In genomic region chr17:47278561-47278960, GRCh38 we compare ENCODE assay signal across 11 cellular contexts. TPM values are rescaled to one million over a fixed set of nuclear protein-coding genes. Genes with fewer than 3 reads are reported as not detected.
A peak's percentile ranks its signal among the peaks of the same experiment; 100 is the strongest.
DNase-seq lines count a peak whose midpoint lies in the region; ATAC-seq and TF ChIP-seq lines count a peak whose summit lies in the region.
"Had no signal": no experiment of that assay in that cellular context is flagged by ENCODE, and none has a peak within 500 bp of the region (broad histone marks: within the 10 kb centered on the region; RNA-seq: fewer than 3 reads in every experiment).

No MANE protein-coding gene starts in this region.

- peaks cover 75% of the 10 kb centered on the region for H3K4me1 ChIP-seq in SJSA1 (replicated peaks)
- H3K4me1 ChIP-seq in hepatocyte (ENCODE audit: insufficient read depth), result peaks cover 32% of the 10 kb centered on the region

- H3K27ac ChIP-seq in SJSA1, result peak overlapping the region; percentile 87
- peak overlapping the region; percentile 60 for H3K27ac ChIP-seq in hepatocyte

- intact Hi-C loops in posterior vena cava (cut with DNase I), result no loop called here

- no peaks in the 10 kb centered on the region for H3K27me3 ChIP-seq in SJSA1 (replicated peaks)
- no peaks in the 10 kb centered on the region for H3K27me3 ChIP-seq in hepatocyte

- TF ChIP-seq CTCF in hepatocyte (IDR thresholded peaks at IDR 0.05; ENCODE audit: poor library complexity), result no peak

- H4K20me1 ChIP-seq in hepatocyte (ENCODE audit: insufficient read depth, poor library complexity, severe bottlenecking), result no peaks in the 10 kb centered on the region

- H3K4me2 ChIP-seq in hepatocyte, result no peak overlapping the region

- H2AFZ ChIP-seq in hepatocyte, result no peak overlapping the region

- no peaks in the 10 kb centered on the region for H3K27me3 Mint-ChIP-seq in stimulated activated memory B cell treated with anti-CD40 and anti-IgM and Interleukin-4, amounts not matched to agents 10 μg/mL and 1 μg/mL and 100 μg/mL, for 72 hours

- H3K9me3 ChIP-seq in SJSA1 (replicated peaks), result no peaks in the 10 kb centered on the region
- no peaks in the 10 kb centered on the region for H3K9me3 ChIP-seq in hepatocyte (ENCODE audit: low read depth)

- H3K9me3 Mint-ChIP-seq in stimulated activated memory B cell treated with anti-CD40 and anti-IgM and Interleukin-4, amounts not matched to agents 10 μg/mL and 1 μg/mL and 100 μg/mL, for 72 hours, result no peaks in the 10 kb centered on the region
- H3K9me3 Mint-ChIP-seq: CD8-positive, alpha-beta memory T cell; natural killer cell treated with Interleukin-12 subunit alpha and Interleukin-12 subunit beta and Interleukin-15 and Interleukin-18, amount 100 ng/mL, for 72 hours had no signal

- H3K4me3 ChIP-seq in SJSA1, result no peak overlapping the region
- H3K4me3 ChIP-seq in hepatocyte, result no peak overlapping the region

- peaks cover 14% of the 10 kb centered on the region for H3K36me3 Mint-ChIP-seq in stimulated activated memory B cell treated with anti-CD40 and anti-IgM and Interleukin-4, amounts not matched to agents 10 μg/mL and 1 μg/mL and 100 μg/mL, for 72 hours
- H3K36me3 Mint-ChIP-seq: CD8-positive, alpha-beta memory T cell; natural killer cell treated with Interleukin-12 subunit alpha and Interleukin-12 subunit beta and Interleukin-15 and Interleukin-18, amount 100 ng/mL, for 72 hours had no signal

- no peaks in the 10 kb centered on the region for H3K79me2 ChIP-seq in hepatocyte

- ATAC-seq in GM21390 (IDR thresholded peaks at IDR 0.05; ENCODE audit: unreplicated experiment) (peak; percentile 6), GM19324 (IDR thresholded peaks at IDR 0.05; ENCODE audit: low FRiP score, unreplicated experiment) (no peak), HG02870 (IDR thresholded peaks at IDR 0.05; ENCODE audit: unreplicated experiment) (no peak)
- ATAC-seq in stimulated activated memory B cell treated with anti-CD40 and anti-IgM and Interleukin-4, amounts not matched to agents 10 μg/mL and 1 μg/mL and 100 μg/mL, for 72 hours, result no peak
- ATAC-seq: natural killer cell treated with Interleukin-12 subunit alpha and Interleukin-12 subunit beta and Interleukin-15 and Interleukin-18, amount 100 ng/mL, for 72 hours had no signal

- no peaks in the 10 kb centered on the region for H3K9me2 ChIP-seq in hepatocyte (replicated peaks; ENCODE audit: insufficient read depth)

- DNase-seq in SJSA1 (ENCODE audit: low read depth in 1 of 2, low spot score in 2 of 2) (no peak), hepatocyte (ENCODE audit: low spot score) (no peak), posterior vena cava (ENCODE audit: low spot score) (no peak)
- no peak for DNase-seq in stimulated activated CD4-positive, alpha-beta T cell treated with anti-CD3 and anti-CD28 coated beads, Interleukin-2, amount 100 ng/mL, for 48 hours
- DNase-seq: CD8-positive, alpha-beta memory T cell; NCI-H2107 had no signal

- peak overlapping the region; percentile 55 for H3K4me3 Mint-ChIP-seq in stimulated activated memory B cell treated with anti-CD40 and anti-IgM and Interleukin-4, amounts not matched to agents 10 μg/mL and 1 μg/mL and 100 μg/mL, for 72 hours
- H3K4me3 Mint-ChIP-seq: CD8-positive, alpha-beta memory T cell; natural killer cell treated with Interleukin-12 subunit alpha and Interleukin-12 subunit beta and Interleukin-15 and Interleukin-18, amount 100 ng/mL, for 72 hours had no signal

- H3K4me1 Mint-ChIP-seq in stimulated activated memory B cell treated with anti-CD40 and anti-IgM and Interleukin-4, amounts not matched to agents 10 μg/mL and 1 μg/mL and 100 μg/mL, for 72 hours, result peaks cover 84% of the 10 kb centered on the region
- H3K4me1 Mint-ChIP-seq: CD8-positive, alpha-beta memory T cell had no signal

- 88% methylated on average over 4 of the region's 4 CpGs for WGBS in hepatocyte (ENCODE audit: low lambda C conversion rate, missing lambda C conversion rate)

- H3K36me3 ChIP-seq in SJSA1 (peaks cover 54% of the 10 kb centered on the region), hepatocyte (replicated peaks; ENCODE audit: insufficient read depth, low read depth) (no peaks in the 10 kb centered on the region)

- H3K27ac Mint-ChIP-seq in stimulated activated memory B cell treated with anti-CD40 and anti-IgM and Interleukin-4, amounts not matched to agents 10 μg/mL and 1 μg/mL and 100 μg/mL, for 72 hours, result peak overlapping the region; percentile 85
- H3K27ac Mint-ChIP-seq: CD8-positive, alpha-beta memory T cell; natural killer cell treated with Interleukin-12 subunit alpha and Interleukin-12 subunit beta and Interleukin-15 and Interleukin-18, amount 100 ng/mL, for 72 hours had no signal

RNA-seq across cellular contexts. Expression of gene ITGB3, which starts 24.9 kb away (rescaled TPM):
- 164 and 202 TPM in 2 replicates for total RNA-seq in SJSA1 (2014; rRNA removed; shearing (Covaris generic))
- total RNA-seq in hepatocyte (1.4 TPM in 2 replicates), posterior vena cava (10 to 100 TPM; 32.1 to 53.5 TPM)
- 0.66 and 0.95 TPM in 2 replicates for polyA plus RNA-seq in hepatocyte
- polyA plus RNA-seq: CD8-positive, alpha-beta memory T cell had no signal

RNA-seq across cellular contexts. Expression of gene EFCAB13, which starts 45.2 kb away (rescaled TPM):
- total RNA-seq in SJSA1 (2014; rRNA removed; shearing (Covaris generic)), result 1.8 and 5.4 TPM in 2 replicates
- total RNA-seq in hepatocyte, result 3.1 and 7.9 TPM in 2 replicates
- polyA plus RNA-seq in hepatocyte, result 1.9 and 2.1 TPM in 2 replicates
- 10 to 100 TPM in 1 of 2 donors, 1 to 10 TPM in 1; 6.5 to 12.2 TPM for total RNA-seq in posterior vena cava

Comparison
In these comparisons a context has a peak if more than half of its experiments do, and no peak if none do; other contexts are left out.
1. RNA of gene ITGB3, which starts 24.9 kb away (total RNA-seq): 164 to 202 TPM in SJSA1 and 32.1 to 53.5 TPM in posterior vena cava; 1.4 TPM in hepatocyte; every median in the first group is over 10 times any median in the second.